In the genomic region with DNA sequence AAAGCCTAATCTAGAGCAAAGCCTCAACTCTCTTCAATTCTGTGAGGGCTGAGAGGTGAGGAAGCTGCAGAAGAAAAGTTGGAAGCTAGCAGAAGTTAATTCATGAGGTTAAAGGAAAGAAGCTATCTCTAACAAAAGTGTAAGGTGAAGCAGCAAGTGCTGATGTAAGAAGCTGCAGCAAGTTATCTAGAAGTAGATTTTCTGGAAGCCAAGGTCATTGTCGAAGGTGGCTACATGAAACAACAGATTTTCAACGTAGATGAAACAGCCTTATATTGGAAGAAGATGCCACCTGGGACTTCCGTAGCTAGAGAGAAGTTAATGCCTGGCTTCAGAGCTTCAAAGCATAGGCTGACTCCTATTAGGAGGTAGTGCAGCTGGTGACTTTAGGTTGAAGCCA, we compare ENCODE assay signal across 29 cellular contexts.
"Had no signal": no experiment of that assay in that cellular context is flagged by ENCODE, and none has a peak within 500 bp of the region (broad histone marks: within the 10 kb centered on the region; RNA-seq: fewer than 3 reads in every experiment).

No MANE protein-coding gene starts in this region.

- H3K4me3 ChIP-seq: left lung, lower lobe of right lung, pancreas, prostate gland, sigmoid colon, spleen, suprapubic skin, thoracic aorta, tibial nerve, vagina had no signal

- H3K4me3 Mint-ChIP-seq: naive thymus-derived CD8-positive, alpha-beta T cell; nephron; neural crest cell; stimulated activated effector memory CD8-positive, alpha-beta T cell treated with anti-CD3 and anti-CD28 coated beads, Interleukin-12 subunit alpha, Interleukin-12 subunit beta, amount 100 ng/mL, for 72 hours; stimulated activated naive CD8-positive, alpha-beta T cell treated with anti-CD3 and anti-CD28 coated beads, Interleukin-15, Interleukin-2, amounts not matched to agents 100 ng/mL and 50 ng/mL, for 24 hours; type B pancreatic cell had no signal

- H3K4me1 Mint-ChIP-seq: nephron; neural crest cell; stimulated activated effector memory CD8-positive, alpha-beta T cell treated with anti-CD3 and anti-CD28 coated beads, Interleukin-12 subunit alpha, Interleukin-12 subunit beta, amount 100 ng/mL, for 72 hours had no signal

- H3K27ac ChIP-seq: left lung, lower lobe of right lung, pancreas, prostate gland, sigmoid colon, spleen, suprapubic skin, thoracic aorta, tibial nerve, vagina had no signal

- H3K27ac Mint-ChIP-seq: stimulated activated naive CD8-positive, alpha-beta T cell treated with anti-CD3 and anti-CD28 coated beads, Interleukin-15, Interleukin-2, amounts not matched to agents 100 ng/mL and 50 ng/mL, for 24 hours; type B pancreatic cell had no signal

- ATAC-seq: left colon; left lung; lower lobe of right lung; naive thymus-derived CD8-positive, alpha-beta T cell; pancreas; right cardiac atrium; stimulated activated effector memory CD8-positive, alpha-beta T cell treated with anti-CD3 and anti-CD28 coated beads, Interleukin-12 subunit alpha, Interleukin-12 subunit beta, amount 100 ng/mL, for 72 hours had no signal

- FAIRE-seq: keratinocyte, pancreas, small intestine had no signal

- H3K4me1 ChIP-seq: left lung, lower lobe of right lung, pancreas, prostate gland, spleen, suprapubic skin, tibial nerve, vagina had no signal

- DNase-seq: hippocampal formation; kidney glomerular epithelial cell; left colon; left lung; lower lobe of right lung; mammary epithelial cell; mesenchymal stem cell; naive thymus-derived CD8-positive, alpha-beta T cell; nucleus accumbens; pancreas; posterior cingulate gyrus; retina; right cardiac atrium; sigmoid colon; small intestine; spleen; stimulated activated CD4-positive, alpha-beta T cell treated with anti-CD3 and anti-CD28 coated beads, Interleukin-4, amount 100 ng/mL, for 24 hours; stimulated activated naive CD4-positive, alpha-beta T cell had no signal

- H3K36me3 ChIP-seq: pancreas, prostate gland, suprapubic skin, thoracic aorta had no signal

- H3K27me3 Mint-ChIP-seq: naive thymus-derived CD8-positive, alpha-beta T cell; stimulated activated naive CD8-positive, alpha-beta T cell treated with anti-CD3 and anti-CD28 coated beads, Interleukin-15, Interleukin-2, amounts not matched to agents 100 ng/mL and 50 ng/mL, for 24 hours; type B pancreatic cell had no signal

- H3K9me3 Mint-ChIP-seq: nephron; stimulated activated effector memory CD8-positive, alpha-beta T cell treated with anti-CD3 and anti-CD28 coated beads, Interleukin-12 subunit alpha, Interleukin-12 subunit beta, amount 100 ng/mL, for 72 hours; stimulated activated naive CD8-positive, alpha-beta T cell treated with anti-CD3 and anti-CD28 coated beads, Interleukin-15, Interleukin-2, amounts not matched to agents 100 ng/mL and 50 ng/mL, for 24 hours had no signal

- H3K27me3 ChIP-seq: left lung, pancreas, sigmoid colon, spleen, suprapubic skin, tibial nerve, vagina had no signal

- H3K9me3 ChIP-seq: left lung, lower lobe of right lung, pancreas, prostate gland, sigmoid colon, suprapubic skin, thoracic aorta, tibial nerve, vagina had no signal
